8 cellular contexts compared by ENCODE assay signal in the genomic region with DNA sequence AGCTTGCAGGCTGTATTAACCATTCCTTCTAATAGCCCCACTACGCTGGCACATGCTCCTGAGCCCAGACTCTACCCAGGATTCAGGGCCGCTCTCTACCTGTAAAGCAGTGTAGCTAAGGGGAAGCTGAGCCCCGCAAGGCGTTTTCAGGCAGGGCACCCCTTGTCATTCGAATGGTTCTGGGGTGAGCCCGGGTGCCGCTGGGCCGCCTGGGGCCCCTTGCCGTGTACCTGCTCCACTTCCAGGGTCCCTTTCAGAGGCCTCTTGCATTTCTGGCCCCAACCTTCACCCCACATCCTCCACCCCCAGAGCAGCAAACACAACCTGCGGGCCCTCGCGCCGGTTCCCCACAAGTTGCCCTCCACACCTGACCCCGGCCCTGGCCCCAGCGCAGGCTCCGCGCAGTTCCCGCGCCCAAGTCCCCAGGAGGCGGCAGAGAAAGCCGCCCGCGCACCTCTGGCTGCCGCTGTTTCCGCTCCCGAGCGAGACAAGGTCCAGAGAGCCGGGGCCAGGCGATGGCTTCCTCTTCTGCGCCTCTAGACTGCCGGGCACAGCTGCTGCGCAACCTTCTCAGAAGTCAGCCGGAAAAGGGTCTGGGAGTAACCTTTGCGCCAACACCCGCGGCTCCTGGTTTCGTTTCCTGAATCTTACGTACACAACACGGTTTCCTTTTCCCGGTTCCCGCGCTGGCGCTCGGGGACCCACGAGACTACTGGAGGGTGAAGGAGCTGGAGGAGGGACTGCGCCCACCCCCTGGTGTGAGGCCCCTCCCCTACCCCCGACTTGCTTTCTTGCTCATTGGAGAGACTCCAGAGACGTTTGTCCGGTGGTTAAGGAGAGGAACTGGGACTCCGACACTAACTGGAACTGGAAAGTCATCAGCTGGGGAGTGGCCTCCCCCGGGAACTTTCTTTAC. TPM values are rescaled to one million over a fixed set of nuclear protein-coding genes. Genes with fewer than 3 reads are reported as not detected.
DNase-seq lines count a peak whose midpoint lies in the region; ATAC-seq and TF ChIP-seq lines count a peak whose summit lies in the region.

A gene with protein sequence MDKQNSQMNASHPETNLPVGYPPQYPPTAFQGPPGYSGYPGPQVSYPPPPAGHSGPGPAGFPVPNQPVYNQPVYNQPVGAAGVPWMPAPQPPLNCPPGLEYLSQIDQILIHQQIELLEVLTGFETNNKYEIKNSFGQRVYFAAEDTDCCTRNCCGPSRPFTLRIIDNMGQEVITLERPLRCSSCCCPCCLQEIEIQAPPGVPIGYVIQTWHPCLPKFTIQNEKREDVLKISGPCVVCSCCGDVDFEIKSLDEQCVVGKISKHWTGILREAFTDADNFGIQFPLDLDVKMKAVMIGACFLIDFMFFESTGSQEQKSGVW (minus strand): TSS at position 595 of the 916 bp plus-strand sequence. CDS start 8,055 bp downstream, outside the sequence.

- H3K9me3 ChIP-seq in duodenal mucosa (ENCODE audit: control insufficient read depth in 1 of 2, low read length in 2 of 2), result no peaks in the 10 kb centered on the region
- no peaks in the 10 kb centered on the region for H3K9me3 ChIP-seq in right lobe of liver

- H3K27me3 ChIP-seq in duodenal mucosa (ENCODE audit: control insufficient read depth in 1 of 2, insufficient read depth in 2 of 2, low read length in 2 of 2) (no peaks in the 10 kb centered on the region), right lobe of liver (no peaks in the 10 kb centered on the region)

- no peaks in the 10 kb centered on the region for H3K9me3 Mint-ChIP-seq in activated CD4-positive, alpha-beta memory T cell treated with anti-CD3 and anti-CD28 coated beads, Interleukin-2, amount 10 ng/mL, durations not matched to agents 7 days and 5 days

- DNase-seq in C1 segment of cervical spinal cord (lab: John Stamatoyannopoulos, UW) (peak; percentile 25 to 94 (median 76)), NCI-H82 (lab: John Stamatoyannopoulos, UW) (peak; percentile 95), right lobe of liver (peak; percentile 88 to 95 (median 94))
- DNase-seq in activated CD4-positive, alpha-beta memory T cell treated with anti-CD3 and anti-CD28 coated beads, Interleukin-2, amount 10 ng/mL, durations not matched to agents 7 days and 5 days, result peak; percentile 92
- peak; percentile 73 for DNase-seq in stimulated activated CD4-positive, alpha-beta T cell treated with anti-CD3 and anti-CD28 coated beads, Interleukin-4, amount 100 ng/mL, for 24 hours

- H3K36me3 Mint-ChIP-seq in activated CD4-positive, alpha-beta memory T cell treated with anti-CD3 and anti-CD28 coated beads, Interleukin-2, amount 10 ng/mL, durations not matched to agents 7 days and 5 days (ENCODE audit: low read depth), result peaks cover 51% of the 10 kb centered on the region

- H3K36me3 ChIP-seq in duodenal mucosa (ENCODE audit: control insufficient read depth in 1 of 2, insufficient read depth in 2 of 2, low read length in 2 of 2) (no peaks in the 10 kb centered on the region), right lobe of liver (no peaks in the 10 kb centered on the region)

- TF ChIP-seq POLR2A in right lobe of liver (IDR thresholded peaks at IDR 0.05), result peak; percentile 94

- H3K27ac Mint-ChIP-seq in activated CD4-positive, alpha-beta memory T cell treated with anti-CD3 and anti-CD28 coated beads, Interleukin-2, amount 10 ng/mL, durations not matched to agents 7 days and 5 days, result peak within 1 kb of the TSS; percentile 94

- H3K4me1 ChIP-seq in duodenal mucosa (ENCODE audit: control insufficient read depth in 1 of 2, insufficient read depth in 2 of 2, low read length in 2 of 2) (peaks cover 26 to 31% of the 10 kb centered on the region in 2 donors), right lobe of liver (peaks cover 0 to 45% (median 5%) of the 10 kb centered on the region in 4 donors)

- peak; percentile 82 for ATAC-seq in GM19328 (IDR thresholded peaks at IDR 0.05; ENCODE audit: unreplicated experiment)
- peak; percentile 75 for ATAC-seq in HG03469 (IDR thresholded peaks at IDR 0.05; ENCODE audit: unreplicated experiment)
- peak; percentile 83 to 94 (median 89) for ATAC-seq in right lobe of liver

- POLR2A ChIA-PET in activated CD4-positive, alpha-beta memory T cell treated with anti-CD3 and anti-CD28 coated beads, Interleukin-2, amount 10 ng/mL, durations not matched to agents 7 days and 5 days (lab: Charles Lee), result interaction anchor here (0.7 to 2.4 kb wide), 8 partner anchors 9 to 80 kb away, joined by 3 to 11 read pairs (median 6); a partner anchor contains a TSS

- WGBS in right lobe of liver (ENCODE audit: insufficient coverage, low coverage, low lambda C conversion rate, missing lambda C conversion rate), result 0% methylated on average over 15 of the region's 51 CpGs

- intact Hi-C loops in right lobe of liver (cut with DNase I), result no loop called here

- peak within 1 kb of the TSS; percentile 90 for H3K4me3 Mint-ChIP-seq in activated CD4-positive, alpha-beta memory T cell treated with anti-CD3 and anti-CD28 coated beads, Interleukin-2, amount 10 ng/mL, durations not matched to agents 7 days and 5 days

- no peak for TF ChIP-seq CTCF in right lobe of liver (IDR thresholded peaks at IDR 0.05)

- H3K4me1 Mint-ChIP-seq in activated CD4-positive, alpha-beta memory T cell treated with anti-CD3 and anti-CD28 coated beads, Interleukin-2, amount 10 ng/mL, durations not matched to agents 7 days and 5 days, result peaks cover 74% of the 10 kb centered on the region

- H3K4me3 ChIP-seq in duodenal mucosa (ENCODE audit: low read depth in 1 of 2, low read length in 2 of 2) (peak within 1 kb of the TSS; percentile 79 to 88), right lobe of liver (peak within 1 kb of the TSS; percentile 58 to 80 (median 80))

- H3K9ac ChIP-seq in duodenal mucosa (ENCODE audit: low read depth in 1 of 2, low read length in 2 of 2), result peak within 1 kb of the TSS; percentile 87 to 89

- H3K27me3 Mint-ChIP-seq in activated CD4-positive, alpha-beta memory T cell treated with anti-CD3 and anti-CD28 coated beads, Interleukin-2, amount 10 ng/mL, durations not matched to agents 7 days and 5 days, result no peaks in the 10 kb centered on the region

- peak within 1 kb of the TSS; percentile 89 for H3K27ac ChIP-seq in duodenal mucosa (ENCODE audit: low read depth, low read length)
- H3K27ac ChIP-seq in right lobe of liver, result peak within 1 kb of the TSS; percentile 95 to 98 (median 97)

- CTCF ChIA-PET in activated CD4-positive, alpha-beta memory T cell treated with anti-CD3 and anti-CD28 coated beads, Interleukin-2, amount 10 ng/mL, durations not matched to agents 7 days and 5 days (lab: Charles Lee), result interaction anchor here (0.8 to 1.6 kb wide), 7 partner anchors 12 to 354 kb away, joined by 3 to 5 read pairs (median 4); no protein-coding TSS in a partner anchor

RNA-seq across cellular contexts. Expression of the gene that starts here (rescaled TPM):
- total RNA-seq in activated CD4-positive, alpha-beta memory T cell treated with anti-CD3 and anti-CD28 coated beads, Interleukin-2, amount 10 ng/mL, durations not matched to agents 7 days and 5 days, result 100 to 1,000 TPM; 208 to 218 TPM
- total RNA-seq in right lobe of liver, result 10 to 100 TPM; 15.1 to 83.8 (median 44.9) TPM

Comparison
In these comparisons a context has a peak if more than half of its experiments do, and no peak if none do; other contexts are left out.
1. Peak in every context shown above with its lines: DNase-seq, ATAC-seq, H3K4me3 ChIP-seq and H3K27ac ChIP-seq.